Comparison of ENCODE assay signal across 8 cellular contexts in the genomic region with DNA sequence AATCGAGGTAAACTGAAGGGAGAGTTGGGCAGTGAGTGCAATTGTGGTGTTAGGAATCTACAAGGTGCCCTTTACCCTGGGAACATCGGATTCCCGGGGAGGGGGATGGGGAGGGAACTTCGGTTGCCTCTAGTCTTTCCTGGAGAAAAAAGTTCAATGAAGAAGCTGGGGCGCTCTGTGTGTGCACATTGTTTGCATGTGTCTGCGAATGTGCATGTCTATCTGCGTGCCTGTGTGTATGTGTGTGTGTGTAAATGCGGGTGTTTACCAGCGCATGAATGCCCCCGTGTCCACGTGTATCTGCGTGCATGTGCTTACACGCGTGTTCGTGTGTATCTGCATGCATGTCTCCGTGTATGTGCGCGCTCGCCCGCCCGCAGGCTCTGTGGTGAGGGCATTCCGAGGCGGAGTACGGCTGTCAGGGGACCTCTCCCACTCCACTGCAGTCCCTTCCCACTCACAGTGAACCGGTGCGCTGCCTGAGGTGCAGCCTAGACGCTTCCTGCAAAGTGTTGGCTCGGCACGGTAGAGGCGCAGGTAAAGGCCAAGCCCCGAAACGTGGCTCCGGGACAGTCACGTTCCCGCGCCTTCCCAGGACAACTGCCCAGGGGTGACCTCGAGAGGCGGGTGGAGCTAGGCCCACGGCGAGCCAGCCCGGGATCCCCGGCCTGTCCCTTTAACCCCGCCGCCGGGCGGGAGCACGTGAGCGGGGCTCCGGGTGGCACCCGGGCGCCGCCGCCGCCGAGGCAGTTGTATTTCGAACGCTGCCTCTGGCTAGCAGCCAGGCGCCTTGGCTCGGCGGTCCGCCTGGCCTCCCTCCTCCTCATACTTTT. TPM values are rescaled to one million over a fixed set of nuclear protein-coding genes. Genes with fewer than 3 reads are reported as not detected.
A peak's percentile ranks its signal among the peaks of the same experiment; 100 is the strongest.
DNase-seq lines count a peak whose midpoint lies in the region; ATAC-seq, FAIRE-seq and TF ChIP-seq lines count a peak whose summit lies in the region.

No MANE protein-coding gene starts in this region.

- H3K4me3 ChIP-seq in adipocyte (ENCODE audit: low read length) (peak overlapping the region; percentile 95), hepatocyte (peak overlapping the region; percentile 94)

- H3K4me1 ChIP-seq in adipocyte (ENCODE audit: control insufficient read depth, insufficient read depth, low read length) (peaks cover 34% of the 10 kb centered on the region), hepatocyte (ENCODE audit: insufficient read depth) (peaks cover 9% of the 10 kb centered on the region)

- DNase-seq in KBM-7 (peak; percentile 76), adipocyte (ENCODE audit: low read depth) (peak; percentile 87), hepatocyte (ENCODE audit: low spot score) (peak; percentile 86), sciatic nerve (ENCODE audit: low spot score) (peak; percentile 62), medulla oblongata (ENCODE audit: extremely low spot score) (no peak)

- no peak for TF ChIP-seq CTCF in hepatocyte (IDR thresholded peaks at IDR 0.05; ENCODE audit: poor library complexity)

- ATAC-seq in sciatic nerve (peak; percentile 52), HG02623 (IDR thresholded peaks at IDR 0.05; ENCODE audit: unreplicated experiment) (no peak), GM18909 (IDR thresholded peaks at IDR 0.05; ENCODE audit: poor library complexity, unreplicated experiment) (no peak)

- peak overlapping the region; percentile 93 for H3K9ac ChIP-seq in adipocyte (ENCODE audit: low read length)

- in situ Hi-C loops in KBM-7 (cut with MboI; ENCODE audit: low pct_unique_long_range_greater_than_20kb, low sequenced_read_pairs): no loop called here

- H3K36me3 ChIP-seq in adipocyte (ENCODE audit: control insufficient read depth, insufficient read depth, low read length, severe bottlenecking) (no peaks in the 10 kb centered on the region), hepatocyte (replicated peaks; ENCODE audit: insufficient read depth, low read depth) (no peaks in the 10 kb centered on the region)

- peak overlapping the region; percentile 96 for H3K27ac ChIP-seq in hepatocyte

- no peaks in the 10 kb centered on the region for H3K9me2 ChIP-seq in hepatocyte (replicated peaks; ENCODE audit: insufficient read depth)

- H2AFZ ChIP-seq in hepatocyte: peak overlapping the region; percentile 70

- peak; percentile 42 for FAIRE-seq in G401.6 (lab: Jason Lieb, UNC)

- no peaks in the 10 kb centered on the region for H3K9me3 ChIP-seq in adipocyte (ENCODE audit: control insufficient read depth, low read length)
- no peaks in the 10 kb centered on the region for H3K9me3 ChIP-seq in hepatocyte (ENCODE audit: low read depth)

- no peaks in the 10 kb centered on the region for H4K20me1 ChIP-seq in hepatocyte (ENCODE audit: insufficient read depth, poor library complexity, severe bottlenecking)

- intact Hi-C loops in sciatic nerve (cut with DNase I): loop anchor here (10.0 kb wide), 1 partner anchor 51 kb away; no protein-coding TSS in a partner anchor

- 3% methylated on average over 49 of the region's 61 CpGs for WGBS in hepatocyte (ENCODE audit: low lambda C conversion rate, missing lambda C conversion rate)

- no peaks in the 10 kb centered on the region for H3K27me3 ChIP-seq in adipocyte (replicated peaks; ENCODE audit: control insufficient read depth, insufficient read depth, low read length)
- no peaks in the 10 kb centered on the region for H3K27me3 ChIP-seq in hepatocyte

- peaks cover 35% of the 10 kb centered on the region for H3K79me2 ChIP-seq in hepatocyte

- peak overlapping the region; percentile 96 for H3K4me2 ChIP-seq in hepatocyte

RNA-seq across cellular contexts. Expression of a gene that starts 0.6 kb away (rescaled TPM):
- total RNA-seq in hepatocyte (35.7 and 45.6 TPM in 2 replicates), sciatic nerve (3.5 TPM)
- polyA plus RNA-seq in hepatocyte: 8.8 and 10.6 TPM in 2 replicates
